Comparison of ENCODE assay signal across 9 cellular contexts in the genomic region with DNA sequence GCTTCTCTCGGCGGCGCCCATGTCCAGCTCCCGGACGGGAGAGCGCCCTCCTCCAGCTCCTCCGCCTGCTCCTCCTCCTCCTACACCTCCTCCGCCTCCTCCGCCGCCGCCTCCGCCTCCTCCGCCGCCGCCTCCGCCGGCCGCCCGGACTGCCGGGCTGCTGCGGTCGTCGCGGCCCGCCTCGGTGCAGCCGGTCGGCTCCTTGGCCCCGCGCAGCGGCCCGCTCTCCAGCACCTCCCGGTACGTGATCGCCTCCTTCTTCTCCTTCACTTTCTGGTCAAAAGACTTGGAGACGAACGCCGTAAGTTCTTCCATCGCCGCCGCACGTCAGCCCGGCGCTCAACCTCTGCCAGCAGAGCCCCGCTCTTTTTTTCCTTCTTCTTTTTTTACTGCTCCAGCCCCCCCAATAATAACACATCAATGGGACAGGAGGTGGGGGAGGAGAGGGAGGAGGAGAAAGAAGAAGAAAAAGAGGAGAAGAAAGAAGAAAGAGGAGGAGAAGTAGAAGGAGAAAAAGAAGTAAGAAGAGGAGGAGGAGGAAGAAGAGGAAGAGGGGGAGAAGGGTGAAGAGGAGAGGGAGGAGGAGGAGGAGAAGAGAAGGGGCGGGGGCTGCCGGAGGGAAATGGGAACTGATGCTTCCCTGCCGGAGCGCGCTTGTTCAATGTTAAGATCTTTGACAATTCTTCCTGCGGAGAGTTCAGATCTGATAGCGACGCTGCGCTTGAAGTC. TPM values are rescaled to one million over a fixed set of nuclear protein-coding genes. Genes with fewer than 3 reads are reported as not detected.
DNase-seq lines count a peak whose midpoint lies in the region; ATAC-seq, FAIRE-seq and TF ChIP-seq lines count a peak whose summit lies in the region.
"Had no signal": no experiment of that assay in that cellular context is flagged by ENCODE, and none has a peak within 500 bp of the region (broad histone marks: within the 10 kb centered on the region; RNA-seq: fewer than 3 reads in every experiment).

A gene (minus strand): TSS at position 711 of the 729 bp plus-strand sequence. CDS start 396 bp downstream, at position 315.

- no peak within 1 kb of the TSS for H3K27ac ChIP-seq in GM12878 (ENCODE audit: control insufficient read depth, insufficient read depth)

- H3K4me2 ChIP-seq in GM12878 (ENCODE audit: control insufficient read depth, insufficient read depth), result peak within 1 kb of the TSS; percentile 87

- no peak for FAIRE-seq in GM12878 (lab: Jason Lieb, UNC)

- H3K4me3 ChIP-seq in GM12878, result peak within 1 kb of the TSS; percentile 84

- H3K27me3 ChIP-seq in GM12878 (replicated peaks in 1 of 2; ENCODE audit: control insufficient read depth in 2 of 2, insufficient read depth in 2 of 2, low read length in 1 of 2), result peaks cover 12 to 34% of the 10 kb centered on the region in 2 experiments

- in situ Hi-C loops in GM12878 (cut with MboI), result no loop called here

- H3K79me2 ChIP-seq in GM12878 (ENCODE audit: control insufficient read depth, insufficient read depth, low read length), result peaks cover 7% of the 10 kb centered on the region

- POLR2A ChIA-PET in GM12878 (lab: Charles Lee), result no interaction called here

- TF ChIP-seq RAD21 in GM12878 (IDR thresholded peaks at IDR 0.05; ENCODE audit: insufficient read depth, low read depth, low read length), result no peak

- peak; percentile 31 for DNase-seq in stimulated activated CD4-positive, alpha-beta T cell treated with anti-CD3 and anti-CD28 coated beads, Interleukin-15, amount 100 ng/mL, for 24 hours
- no peak for DNase-seq in stimulated activated CD4-positive, alpha-beta T cell treated with anti-CD3 and anti-CD28 coated beads, Interleukin-1b, Interleukin-23, amount 100 ng/mL, for 48 hours
- DNase-seq in NOMO-1 treated with dmso at 0.1 percent for 144 hours (lab: John Stamatoyannopoulos, UW; ENCODE audit: unreplicated experiment) (peak; percentile 20), GM12878 (ENCODE audit: low read depth, low spot score) (no peak), islet precursor cell (peak; percentile 83), NCI-H187 treated with DMSO at 0.1 percent for 48 hours (lab: John Stamatoyannopoulos, UW) (no peak)

- H3K9me3 ChIP-seq in GM12878 (replicated peaks; ENCODE audit: control insufficient read depth, insufficient read depth, low read length), result no peaks in the 10 kb centered on the region; the same call in 2 of the 3 replicates

- no peaks in the 10 kb centered on the region for H3K36me3 ChIP-seq in GM12878 (ENCODE audit: control insufficient read depth in 2 of 2, insufficient read depth in 2 of 2, low read length in 1 of 2)

- TF ChIP-seq CTCF in GM12878 (IDR thresholded peaks at IDR 0.05 in 2 of 3, conservative IDR thresholded peaks at IDR 0.05 in 1 of 3; ENCODE audit: control insufficient read depth in 2 of 3, extremely low read depth in 1 of 3, insufficient read depth in 1 of 3, low read depth in 3 of 3, low read length in 3 of 3) (no peak), subcutaneous adipose tissue (IDR thresholded peaks at IDR 0.05; ENCODE audit: low read depth) (no peak)

- intact Hi-C loops in GM12878 (cut with micrococcal nuclease; ENCODE audit: unreplicated experiment), result loop anchor here (5.0 kb wide), 1 partner anchor 326 kb away; no protein-coding TSS in a partner anchor

- ATAC-seq in GM12878 (peak; percentile 5; the same call in 2 of the 3 replicates), GM18498 (IDR thresholded peaks at IDR 0.05; ENCODE audit: unreplicated experiment) (no peak)

- WGBS in GM12878 (ENCODE audit: insufficient coverage, insufficient replicate concordance, low lambda C conversion rate, missing lambda C conversion rate), result 4% methylated on average over 45 of the region's 54 CpGs

- TF ChIP-seq EP300 in GM12878 (IDR thresholded peaks at IDR 0.05; ENCODE audit: borderline replicate concordance in 1 of 2, control insufficient read depth in 1 of 2, low read depth in 2 of 2, low read length in 2 of 2), result no peak

- H4K20me1 ChIP-seq in GM12878 (ENCODE audit: control insufficient read depth, insufficient read depth), result no peaks in the 10 kb centered on the region

- RAD21 ChIA-PET in GM12878 (lab: Charles Lee; ENCODE audit: unreplicated experiment), result interaction anchor here (1.1 kb wide), 1 partner anchor 11 kb away, joined by 5 read pairs; no protein-coding TSS in a partner anchor

- H3K9ac ChIP-seq in GM12878 (ENCODE audit: control insufficient read depth, insufficient read depth, low read length), result no peak within 1 kb of the TSS

- H3K4me1 ChIP-seq in GM12878 (ENCODE audit: control insufficient read depth, insufficient read depth, low read length), result peaks cover 11% of the 10 kb centered on the region

- SMC1A ChIA-PET in GM12878 (lab: Charles Lee; ENCODE audit: uncharacterized antibody, unreplicated experiment), result interaction anchor here (1.0 to 4.4 kb wide), 3 partner anchors 8 to 328 kb away, joined by 3 to 20 read pairs (median 4); no protein-coding TSS in a partner anchor

- no peak for TF ChIP-seq POLR2A in GM12878 (IDR thresholded peaks at IDR 0.05; ENCODE audit: low read depth, low read length)

- no TSS peak for BruUV-seq in GM12878 (replicated peaks; lab: Mats Ljungman, UMichigan)

- H2AFZ ChIP-seq in GM12878 (ENCODE audit: control insufficient read depth, low read depth, low read length), result peak within 1 kb of the TSS; percentile 17

- CTCF ChIA-PET in GM12878 (lab: Yijun Ruan, JAX), result interaction anchor here (0.7 to 1.1 kb wide), 2 partner anchors 207 to 328 kb away, joined by 3 to 4 read pairs; no protein-coding TSS in a partner anchor

TF ChIP-seq in GM12878, 131 proteins besides CTCF, POLR2A, EP300 and RAD21:
- TF ChIP-seq KAT2A (conservative IDR thresholded peaks at IDR 0.05; ENCODE audit: control insufficient read depth, low read depth, low read length), result no peak
- peak; percentile 79; the same call in 1 of the 2 replicates for TF ChIP-seq NFXL1 (IDR thresholded peaks at IDR 0.05; ENCODE audit: borderline replicate concordance)
- TF ChIP-seq MYB (IDR thresholded peaks at IDR 0.05; ENCODE audit: borderline replicate concordance, low read depth, low read length), result no peak
- TF ChIP-seq CHD2 (IDR thresholded peaks at IDR 0.05; ENCODE audit: borderline replicate concordance, low read depth, low read length), result no peak
- peak; percentile 56; the same call in 1 of the 2 replicates for TF ChIP-seq SMARCA5 (IDR thresholded peaks at IDR 0.05)
- TF ChIP-seq, protein P1, sequence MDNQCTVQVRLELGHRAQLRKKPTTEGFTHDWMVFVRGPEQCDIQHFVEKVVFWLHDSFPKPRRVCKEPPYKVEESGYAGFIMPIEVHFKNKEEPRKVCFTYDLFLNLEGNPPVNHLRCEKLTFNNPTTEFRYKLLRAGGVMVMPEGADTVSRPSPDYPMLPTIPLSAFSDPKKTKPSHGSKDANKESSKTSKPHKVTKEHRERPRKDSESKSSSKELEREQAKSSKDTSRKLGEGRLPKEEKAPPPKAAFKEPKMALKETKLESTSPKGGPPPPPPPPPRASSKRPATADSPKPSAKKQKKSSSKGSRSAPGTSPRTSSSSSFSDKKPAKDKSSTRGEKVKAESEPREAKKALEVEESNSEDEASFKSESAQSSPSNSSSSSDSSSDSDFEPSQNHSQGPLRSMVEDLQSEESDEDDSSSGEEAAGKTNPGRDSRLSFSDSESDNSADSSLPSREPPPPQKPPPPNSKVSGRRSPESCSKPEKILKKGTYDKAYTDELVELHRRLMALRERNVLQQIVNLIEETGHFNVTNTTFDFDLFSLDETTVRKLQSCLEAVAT (IDR thresholded peaks at IDR 0.05), result peak; percentile 34; the same call in 1 of the 2 replicates
- TF ChIP-seq NR2F1 (conservative IDR thresholded peaks at IDR 0.05), result peak; percentile 64; the same call in 1 of the 2 replicates
- TF ChIP-seq LARP7 (IDR thresholded peaks at IDR 0.05), result peak; percentile 53; the same call in 1 of the 2 replicates
- no peak for TF ChIP-seq WRNIP1 (IDR thresholded peaks at IDR 0.05; ENCODE audit: borderline replicate concordance, low read depth, low read length)
- TF ChIP-seq SREBF2 (IDR thresholded peaks at IDR 0.05; ENCODE audit: low read length), result no peak
- TF ChIP-seq TCF12 (IDR thresholded peaks at IDR 0.05; ENCODE audit: low read depth, low read length), result no peak
- TF ChIP-seq EGR1 (IDR thresholded peaks at IDR 0.05; ENCODE audit: borderline replicate concordance in 1 of 2, low read depth in 2 of 2, low read length in 2 of 2), result peak in 1 of 2 experiments; percentile 89; a peak in 2 of 3 replicates
- TF ChIP-seq CBX3 (IDR thresholded peaks at IDR 0.05; ENCODE audit: borderline replicate concordance, low read depth), result no peak
- peak; percentile 78 for TF ChIP-seq SUZ12 (IDR thresholded peaks at IDR 0.05; ENCODE audit: unreplicated experiment)
- 0 out of 4 replicates have a peak, but pooled peaks of 1 of the 2 experiments have one; percentile 14 for TF ChIP-seq IKZF2 (IDR thresholded peaks at IDR 0.05)
- TF ChIP-seq ZZZ3 (IDR thresholded peaks at IDR 0.05; ENCODE audit: control insufficient read depth, insufficient read length, low read depth), result no peak
- TF ChIP-seq IKZF1 (conservative IDR thresholded peaks at IDR 0.05), result 0 out of 2 replicates have a peak, but pooled peaks have one; percentile 34
- TF ChIP-seq STAT3 (IDR thresholded peaks at IDR 0.05; ENCODE audit: low read depth, low read length), result no peak

RNA-seq across cellular contexts. Expression of the gene that starts here (rescaled TPM):
- total RNA-seq in GM12878 (2013; cell fraction: nucleolus; rRNA removed), result 0.27 and 0.29 TPM in 2 replicates
- total RNA-seq in GM12878 (2014; rRNA removed) (0.05 TPM in 1 of 2 replicates, not detected in the other), GM12878 (2014; rRNA removed; fragmentation: Illumina TruSeq; extraction: Trizol) (0.09 and 0.14 TPM in 2 replicates), GM12878 (2021) (0.36 TPM in 1 of 2 replicates, not detected in the other), subcutaneous adipose tissue (10 to 100 TPM in 3 of 4 donors, 1 to 10 TPM in 1; 8.0 to 24.5 (median 18.6) TPM)
- 0.09 TPM for polyA plus RNA-seq in GM12878 (2011; ENCODE audit: low read depth)
- polyA plus RNA-seq in GM12878 (2011; rRNA removed) (0.10 and 0.16 TPM in 2 replicates), GM12878 (2014; fragmentation: Illumina TruSeq; extraction: Trizol) (0.06 and 0.14 TPM in 2 replicates), GM12878 (2014; fragmentation: Nextera tagmentation; extraction: Ambion mirVana) (under 1 TPM; 0.04 to 0.06 TPM), GM12878 (2014; rRNA removed) (0.03 and 0.06 TPM in 2 replicates), GM12878 (2016; fragmentation: Nextera tagmentation; extraction: Ambion mirVana) (not detected)
- polyA plus RNA-seq in GM12878 (2011; cell fraction: cytosol; rRNA removed), result 0.05 and 0.06 TPM in 2 replicates
- 0.12 and 0.16 TPM in 2 replicates for polyA plus RNA-seq in GM12878 (2011; cell fraction: nucleus; rRNA removed)
- 0.14 and 0.30 TPM in 2 replicates for polyA plus RNA-seq in GM12878 (2012)
- 0.15 TPM in 1 of 2 replicates, not detected in the other for polyA minus RNA-seq in GM12878 (2011; rRNA and poly(A)+ RNA removed)
- not detected in 2 replicates for polyA minus RNA-seq in GM12878 (2011; cell fraction: cytosol; rRNA and poly(A)+ RNA removed)
- 0.38 TPM in 1 of 2 replicates, not detected in the other for polyA minus RNA-seq in GM12878 (2011; cell fraction: nucleus; rRNA and poly(A)+ RNA removed)
- total RNA-seq: liver had no signal
- polyA plus RNA-seq: liver had no signal

Comparison
In these comparisons a context has a peak if more than half of its experiments do, and no peak if none do; other contexts are left out.
1. RNA of the gene that starts here (total RNA-seq): 8.0 to 24.5 TPM in subcutaneous adipose tissue; 0.05 to 0.36 TPM in GM12878; every median in the first group is over 4 times any median in the second.
2. DNase-seq: peak in stimulated activated CD4-positive, alpha-beta T cell treated with anti-CD3 and anti-CD28 coated beads, Interleukin-15, amount 100 ng/mL, for 24 hours (single experiment), NOMO-1 treated with dmso at 0.1 percent for 144 hours (single experiment) and islet precursor cell (single experiment); none in stimulated activated CD4-positive, alpha-beta T cell treated with anti-CD3 and anti-CD28 coated beads, Interleukin-1b, Interleukin-23, amount 100 ng/mL, for 48 hours (single experiment), GM12878 (single experiment) and NCI-H187 treated with DMSO at 0.1 percent for 48 hours (single experiment).
3. Peak in ATAC-seq, H3K4me3 ChIP-seq and H3K4me2 ChIP-seq in GM12878; RNA of the gene not detected or under 1 TPM.